9 cellular contexts compared by ENCODE assay signal in the genomic region with DNA sequence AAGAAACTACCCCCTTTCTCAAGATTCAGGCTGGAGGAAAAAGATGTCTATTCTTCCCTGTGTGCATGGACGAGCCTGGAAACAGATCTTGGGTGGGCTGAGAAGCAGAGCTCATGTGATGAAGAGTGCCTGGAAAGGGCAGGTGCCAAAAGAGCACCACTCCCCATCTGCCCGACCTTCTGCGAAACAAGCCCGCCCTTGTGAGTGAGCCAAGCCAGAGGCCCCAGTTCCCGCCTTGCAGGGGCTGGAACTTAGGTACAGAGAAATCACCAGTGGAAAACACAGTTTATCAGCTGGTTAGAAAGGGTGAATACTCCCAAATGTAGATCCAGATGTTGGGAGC. TPM values are rescaled to one million over a fixed set of nuclear protein-coding genes. Genes with fewer than 3 reads are reported as not detected.
DNase-seq lines count a peak whose midpoint lies in the region; ATAC-seq, FAIRE-seq and TF ChIP-seq lines count a peak whose summit lies in the region.
"Had no signal": no experiment of that assay in that cellular context is flagged by ENCODE, and none has a peak within 500 bp of the region (broad histone marks: within the 10 kb centered on the region; RNA-seq: fewer than 3 reads in every experiment).

No MANE protein-coding gene starts in this region.

- BruUV-seq in K562 (replicated peaks; lab: Mats Ljungman, UMichigan) = no TSS peak

- TF ChIP-seq RAD21 in K562 (CRISPR knock-in tag; conservative IDR thresholded peaks at IDR 0.05 in 1 of 2, IDR thresholded peaks at IDR 0.05 in 1 of 2) = no peak

- FAIRE-seq in K562 (lab: Jason Lieb, UNC) = no peak

- CTCF ChIA-PET in K562 (lab: Yijun Ruan, JAX; ENCODE audit: low intra/inter-chr PET ratio) = no interaction called here

- TF ChIP-seq POLR2A in K562 (conservative IDR thresholded peaks at IDR 0.05) (no peak), transverse colon (IDR thresholded peaks at IDR 0.05) (no peak)

- H3K4me2 ChIP-seq in K562 (ENCODE audit: insufficient read depth, low read length) (peak overlapping the region; percentile 79), GM23338 (no peak overlapping the region)

- H3K4me1 Mint-ChIP-seq in GM23338 = peaks cover 47% of the 10 kb centered on the region

- H4K20me1 ChIP-seq in K562 (replicated peaks; ENCODE audit: control insufficient read depth, insufficient read depth, low read length) (peaks cover 20% of the 10 kb centered on the region), GM23338 (replicated peaks; ENCODE audit: insufficient read depth) (peaks cover 32% of the 10 kb centered on the region)

- no peak overlapping the region for H2AFZ ChIP-seq in K562 (ENCODE audit: low read depth, low read length)
- no peak overlapping the region for H2AFZ ChIP-seq in GM23338

- no peak for TF ChIP-seq EP300 in K562 (IDR thresholded peaks at IDR 0.05; ENCODE audit: low read length)
- no peak for TF ChIP-seq EP300 in transverse colon (IDR thresholded peaks at IDR 0.05; ENCODE audit: low read depth)

- peak overlapping the region; percentile 21 to 85; a peak in 1 of 4 replicates for H3K9ac ChIP-seq in K562 (ENCODE audit: insufficient read depth in 1 of 2, low read depth in 2 of 2, low read length in 2 of 2)

- ATAC-seq in K562 = no peak
- peak; percentile 2 for ATAC-seq in left lobe of liver
- ATAC-seq in GM23338 = no peak

- WGBS in K562 (ENCODE audit: insufficient coverage, low coverage, missing lambda C conversion rate) = 54% methylated on average over 5 of the region's 5 CpGs
- WGBS in transverse colon (ENCODE audit: low coverage in 1 of 2), 2 donors = 17 to 36% methylated on average over 1 to 5 of the region's 5 CpGs

- H3K79me2 ChIP-seq in K562 (ENCODE audit: control insufficient read depth, insufficient read depth, low read length) (peaks cover 69% of the 10 kb centered on the region), GM23338 (replicated peaks; ENCODE audit: insufficient read depth) (no peaks in the 10 kb centered on the region)

- H3K4me3 ChIP-seq in K562 (peak overlapping the region; percentile 71; the same call in 1 of the 2 replicates), transverse colon (peak overlapping the region; percentile 8 to 96 (median 81)), GM23338 (no peak overlapping the region)

- H3K9me3 Mint-ChIP-seq in GM23338 = no peaks in the 10 kb centered on the region

- no peak for TF ChIP-seq CTCF in 22Rv1 (IDR thresholded peaks at IDR 0.05)
- TF ChIP-seq CTCF in K562 (IDR thresholded peaks at IDR 0.05 in 2 of 3, conservative IDR thresholded peaks at IDR 0.05 in 1 of 3; ENCODE audit: insufficient read depth in 2 of 3, low read depth in 1 of 3, low read length in 3 of 3) = no peak
- TF ChIP-seq CTCF in transverse colon (IDR thresholded peaks at IDR 0.05) = no peak
- no peak for TF ChIP-seq CTCF in GM23338 (conservative IDR thresholded peaks at IDR 0.05; ENCODE audit: low read depth in 2 of 2)

- H3K36me3 ChIP-seq in KOPT-K1 (ENCODE audit: insufficient read depth, low read length) (peaks cover 46% of the 10 kb centered on the region), K562 (ENCODE audit: control insufficient read depth, insufficient read depth, low read length) (peaks cover 37% of the 10 kb centered on the region; the same call in 2 of the 3 replicates), transverse colon (no peaks in the 10 kb centered on the region), GM23338 (ENCODE audit: insufficient read depth) (no peaks in the 10 kb centered on the region)

- H3K9me3 ChIP-seq in KOPT-K1 (ENCODE audit: insufficient read depth, low read length, poor library complexity, severe bottlenecking) (no peaks in the 10 kb centered on the region), K562 (replicated peaks; ENCODE audit: control insufficient read depth, insufficient read depth, low read depth, low read length) (no peaks in the 10 kb centered on the region), transverse colon (no peaks in the 10 kb centered on the region)

- H3F3A ChIP-seq in GM23338 (replicated peaks; ENCODE audit: low read depth) = peaks cover 14% of the 10 kb centered on the region

- no peaks in the 10 kb centered on the region for H3K27me3 ChIP-seq in K562 (ENCODE audit: control insufficient read depth in 2 of 2, insufficient read depth in 2 of 2, low read length in 2 of 2)
- H3K27me3 ChIP-seq in transverse colon = no peaks in the 10 kb centered on the region
- H3K27me3 ChIP-seq in GM23338 (ENCODE audit: insufficient read depth) = peaks cover 93% of the 10 kb centered on the region

- H3K4me1 ChIP-seq in K562 (replicated peaks in 1 of 2; ENCODE audit: control insufficient read depth in 2 of 2, insufficient read depth in 2 of 2, low read length in 2 of 2) (peaks cover 30 to 35% of the 10 kb centered on the region in 2 experiments), transverse colon (peaks cover 35 to 65% (median 63%) of the 10 kb centered on the region in 4 donors), GM23338 (ENCODE audit: insufficient read depth) (peaks cover 29% of the 10 kb centered on the region)

- intact Hi-C loops in K562 (cut with micrococcal nuclease) = no loop called here
- intact Hi-C loops in transverse colon (cut with DNase I; ENCODE audit: low total_unique reads) = no loop called here

- H3K9me1 ChIP-seq in K562 (ENCODE audit: control insufficient read depth, insufficient read depth, low read length) = peaks cover 2% of the 10 kb centered on the region

- H3K27ac ChIP-seq in 22Rv1 (peak overlapping the region; percentile 91), KOPT-K1 (ENCODE audit: low read depth, low read length, poor library complexity, severe bottlenecking) (peak overlapping the region; percentile 72), K562 (ENCODE audit: extremely low read depth, low read depth, low read length) (no peak overlapping the region), transverse colon (peak overlapping the region; percentile 95 to 99 (median 98)), GM23338 (ENCODE audit: low read depth) (no peak overlapping the region)

- POLR2A ChIA-PET in K562 (lab: Yijun Ruan, JAX) = interaction anchor here (0.5 to 1.8 kb wide), 3 partner anchors 9 to 35 kb away, joined by 3 to 13 read pairs (median 5); no protein-coding TSS in a partner anchor

- peaks cover 66% of the 10 kb centered on the region for H3K27me3 Mint-ChIP-seq in GM23338 (ENCODE audit: insufficient read depth, low read depth, poor library complexity)

- H3K4me3 Mint-ChIP-seq in GM23338 = no peak overlapping the region

- no peaks in the 10 kb centered on the region for H3K9me2 ChIP-seq in GM23338 (ENCODE audit: insufficient read depth)

- H3K36me3 Mint-ChIP-seq in GM23338 (ENCODE audit: low read depth) = no peaks in the 10 kb centered on the region; the same call in 2 of the 3 replicates

- DNase-seq in K562 (ENCODE audit: extremely low read depth in 1 of 4, low spot score in 3 of 4) (peak in 1 of 4 experiments; percentile 23), left lobe of liver (ENCODE audit: low spot score) (no peak), transverse colon (peak; percentile 47), NCI-H774 (lab: John Stamatoyannopoulos, UW) (no peak), GM23338 (ENCODE audit: low spot score) (no peak), AG20443 (ENCODE audit: low spot score) (no peak)

- in situ Hi-C loops in K562 (cut with MboI) = no loop called here
- in situ Hi-C loops in transverse colon (cut with MboI; ENCODE audit: low pct_ligation_motif_present in 1 of 4, low pct_unique_long_range_greater_than_20kb in 1 of 4, low sequenced_read_pairs in 3 of 4) = no loop called here

- H3K27ac Mint-ChIP-seq in GM23338 = no peak overlapping the region

TF ChIP-seq in K562, 482 proteins besides CTCF, POLR2A, EP300 and RAD21 (continues in another document):
- TF ChIP-seq ZNF143 (CRISPR knock-in tag; IDR thresholded peaks at IDR 0.05) (no peak), IRF1 (CRISPR knock-in tag; IDR thresholded peaks at IDR 0.05; ENCODE audit: borderline replicate concordance) (no peak)

TF ChIP-seq in GM23338, 12 proteins besides CTCF, POLR2A, EP300 and RAD21 (continues in another document):
- TF ChIP-seq NANOG (IDR thresholded peaks at IDR 0.05; ENCODE audit: borderline replicate concordance) = no peak

RNA-seq across cellular contexts. Expression of gene A3GALT2, which starts 26.7 kb away (rescaled TPM):
- total RNA-seq in K562 (2011; cell fraction: chromatin; rRNA removed; ENCODE audit: low replicate concordance) = not detected in 2 replicates
- total RNA-seq in K562 (2011; cell fraction: nucleolus; rRNA removed) = not detected in 2 replicates
- total RNA-seq in K562 (2011; cell fraction: nucleoplasm; rRNA removed) = not detected in 2 replicates
- total RNA-seq in K562 (2014; rRNA removed) (not detected in 2 replicates), K562 (2014; rRNA removed; fragmentation: Illumina TruSeq; extraction: Trizol) (not detected in 2 replicates), K562 (2015; rRNA removed; fragmentation: Illumina TruSeq; extraction: Trizol) (not detected in 2 replicates), K562 (2021) (not detected in 2 replicates), left lobe of liver (not detected), transverse colon (not detected)
- polyA plus RNA-seq in K562 (2011; rRNA removed) (not detected in 2 replicates), K562 (2014; fragmentation: Illumina TruSeq; extraction: Trizol) (not detected in 2 replicates), K562 (2014; fragmentation: Nextera tagmentation; extraction: Ambion mirVana) (not detected), K562 (2014; rRNA removed) (not detected in 2 replicates), GM23338 (2016; fragmentation: Nextera tagmentation; extraction: Ambion mirVana) (not detected in 2 replicates)
- polyA plus RNA-seq in K562 (2011; cell fraction: cytosol; rRNA removed) = not detected in 2 replicates
- not detected in 2 replicates for polyA plus RNA-seq in K562 (2011; cell fraction: nucleus; rRNA removed)
- not detected in 2 replicates for polyA plus RNA-seq in K562 (2012)
- not detected in 2 replicates for polyA minus RNA-seq in K562 (2011; rRNA and poly(A)+ RNA removed)
- not detected in 2 replicates for polyA minus RNA-seq in K562 (2011; cell fraction: cytosol; rRNA and poly(A)+ RNA removed)
- polyA minus RNA-seq in K562 (2011; cell fraction: nucleus; rRNA and poly(A)+ RNA removed) = not detected in 2 replicates
- not detected in 2 replicates for total RNA-seq in GM23338 (2014; rRNA removed; shearing (Covaris generic))
- total RNA-seq: dermis microvascular lymphatic vessel endothelial cell had no signal

Comparison
In these comparisons a context has a peak if more than half of its experiments do, and no peak if none do; other contexts are left out.
1. H3K27ac ChIP-seq: peak in 22Rv1 (single experiment), KOPT-K1 (single experiment) and transverse colon (4 of 4); none in K562 (single experiment) and GM23338 (single experiment).